ENCODE assay signal across 27 cellular contexts in the genomic region with DNA sequence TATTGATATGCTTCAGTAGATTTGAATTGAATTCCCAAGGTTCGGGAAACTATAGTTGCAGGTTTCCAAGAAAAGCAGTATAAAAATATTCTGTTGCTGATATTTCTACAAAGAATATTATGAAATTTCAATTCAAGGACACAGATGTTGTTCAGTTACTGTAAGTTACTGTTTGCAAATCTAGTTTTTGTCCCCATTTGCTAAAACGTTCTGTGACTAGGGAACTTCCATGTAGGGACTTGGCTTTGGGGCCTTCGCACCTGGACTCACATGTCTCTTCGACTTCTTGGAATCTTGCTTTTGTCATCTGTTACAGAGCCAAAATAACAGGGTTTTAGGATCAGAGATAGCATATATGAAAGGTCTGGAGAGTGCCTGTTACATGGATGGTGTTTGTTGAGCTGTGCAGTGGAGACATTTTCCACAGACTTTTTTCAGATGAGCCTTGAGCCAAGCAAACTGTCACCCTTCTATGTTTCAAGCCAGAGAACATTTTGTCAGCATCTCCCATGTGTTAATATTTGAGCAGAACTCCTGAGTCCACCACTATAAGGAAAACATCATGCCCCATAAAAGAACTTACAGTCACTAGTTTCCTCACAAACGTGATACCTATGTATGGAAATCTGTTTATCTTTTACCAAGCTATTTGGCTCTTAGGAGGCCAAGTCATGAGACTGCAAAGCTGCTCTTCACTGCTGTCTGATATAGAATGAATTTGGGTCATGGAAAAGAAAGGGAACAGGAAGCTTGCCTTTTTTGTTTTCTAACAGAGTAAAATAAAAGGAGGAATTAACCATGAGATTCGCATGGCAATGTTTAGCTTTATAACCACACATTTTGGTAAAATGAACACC.
"Had no signal": no experiment of that assay in that cellular context is flagged by ENCODE, and none has a peak within 500 bp of the region (broad histone marks: within the 10 kb centered on the region; RNA-seq: fewer than 3 reads in every experiment).

No MANE protein-coding gene starts in this region.

- H3K4me3 Mint-ChIP-seq: activated CD4-positive, alpha-beta memory T cell treated with anti-CD3 and anti-CD28 coated beads, Interleukin-2, amount 10 ng/mL, durations not matched to agents 7 days and 5 days; activated CD4-positive, alpha-beta T cell treated with anti-CD3 and anti-CD28 coated beads, Interleukin-2, amount 10 ng/mL, durations not matched to agents 7 days and 5 days; activated T-cell treated with anti-CD3 and anti-CD28 coated beads, Interleukin-2, amount 50 U/mL, for 24 hours; central memory CD8-positive, alpha-beta T cell; dendritic cell treated with granulocyte-macrophage colony-stimulating factor and Interleukin-4, amounts not matched to agents 40 ng/mL and 50 ng/mL, for 4 days; naive B cell; neural crest cell; stimulated activated effector memory CD8-positive, alpha-beta T cell treated with anti-CD3 and anti-CD28 coated beads, Interleukin-12 subunit alpha, Interleukin-12 subunit beta, amount 100 ng/mL, for 72 hours; stimulated activated naive CD8-positive, alpha-beta T cell treated with anti-CD3 and anti-CD28 coated beads, Interleukin-15, Interleukin-2, amounts not matched to agents 100 ng/mL and 50 ng/mL, for 24 hours; T-helper 17 cell had no signal

- H3K27me3 ChIP-seq: breast epithelium, left lung, thyroid gland, upper lobe of right lung had no signal

- H3K36me3 ChIP-seq: breast epithelium, left lung, thyroid gland, upper lobe of right lung had no signal

- H3K4me1 Mint-ChIP-seq: activated CD4-positive, alpha-beta memory T cell treated with anti-CD3 and anti-CD28 coated beads, Interleukin-2, amount 10 ng/mL, durations not matched to agents 7 days and 5 days; activated CD4-positive, alpha-beta T cell treated with anti-CD3 and anti-CD28 coated beads, Interleukin-2, amount 10 ng/mL, durations not matched to agents 7 days and 5 days; central memory CD8-positive, alpha-beta T cell; naive B cell; neural crest cell; stimulated activated effector memory CD8-positive, alpha-beta T cell treated with anti-CD3 and anti-CD28 coated beads, Interleukin-12 subunit alpha, Interleukin-12 subunit beta, amount 100 ng/mL, for 72 hours; T-helper 17 cell had no signal

- H3K4me1 ChIP-seq: breast epithelium, left lung, parathyroid adenoma, psoas muscle, upper lobe of right lung had no signal

- H3K27me3 Mint-ChIP-seq: activated CD4-positive, alpha-beta memory T cell treated with anti-CD3 and anti-CD28 coated beads, Interleukin-2, amount 10 ng/mL, durations not matched to agents 7 days and 5 days; activated CD4-positive, alpha-beta T cell treated with anti-CD3 and anti-CD28 coated beads, Interleukin-2, amount 10 ng/mL, durations not matched to agents 7 days and 5 days; activated T-cell treated with anti-CD3 and anti-CD28 coated beads, Interleukin-2, amount 50 U/mL, for 24 hours; central memory CD8-positive, alpha-beta T cell; dendritic cell treated with granulocyte-macrophage colony-stimulating factor and Interleukin-4, amounts not matched to agents 40 ng/mL and 50 ng/mL, for 4 days; naive B cell; stimulated activated naive CD8-positive, alpha-beta T cell treated with anti-CD3 and anti-CD28 coated beads, Interleukin-15, Interleukin-2, amounts not matched to agents 100 ng/mL and 50 ng/mL, for 24 hours; T-helper 17 cell had no signal

- H3K9me3 Mint-ChIP-seq: activated CD4-positive, alpha-beta memory T cell treated with anti-CD3 and anti-CD28 coated beads, Interleukin-2, amount 10 ng/mL, durations not matched to agents 7 days and 5 days; stimulated activated naive CD8-positive, alpha-beta T cell treated with anti-CD3 and anti-CD28 coated beads, Interleukin-15, Interleukin-2, amounts not matched to agents 100 ng/mL and 50 ng/mL, for 24 hours had no signal

- H3K27ac Mint-ChIP-seq: activated CD4-positive, alpha-beta memory T cell treated with anti-CD3 and anti-CD28 coated beads, Interleukin-2, amount 10 ng/mL, durations not matched to agents 7 days and 5 days; activated CD4-positive, alpha-beta T cell treated with anti-CD3 and anti-CD28 coated beads, Interleukin-2, amount 10 ng/mL, durations not matched to agents 7 days and 5 days; activated naive CD4-positive, alpha-beta T cell treated with anti-CD3 and anti-CD28 coated beads, Interleukin-2, amount 50 U/mL, for 72 hours; activated T-cell treated with anti-CD3 and anti-CD28 coated beads, Interleukin-2, amount 50 U/mL, for 24 hours; activated T-helper 2 cell treated with anti-CD3 and anti-CD28 coated beads, Interferon-gamma antibody, Interleukin-2, Interleukin-4, amounts not matched to agents 10 μg/mL and 5 μg/mL and 100 μg/mL, durations not matched to agents 14 hours and 24 hours and 36 hours; dendritic cell treated with granulocyte-macrophage colony-stimulating factor and Interleukin-4, amounts not matched to agents 40 ng/mL and 50 ng/mL, for 4 days; naive B cell; stimulated activated effector memory CD8-positive, alpha-beta T cell treated with anti-CD3 and anti-CD28 coated beads, Interleukin-12 subunit alpha, Interleukin-12 subunit beta, amount 100 ng/mL, for 72 hours; stimulated activated naive CD8-positive, alpha-beta T cell treated with anti-CD3 and anti-CD28 coated beads, Interleukin-15, Interleukin-2, amounts not matched to agents 100 ng/mL and 50 ng/mL, for 24 hours; T-helper 17 cell had no signal

- DNase-seq: activated CD4-positive, alpha-beta memory T cell treated with anti-CD3 and anti-CD28 coated beads, Interleukin-2, amount 10 ng/mL, durations not matched to agents 7 days and 5 days; activated CD4-positive, alpha-beta T cell treated with anti-CD3 and anti-CD28 coated beads for 1 hour; activated CD4-positive, alpha-beta T cell treated with anti-CD3 and anti-CD28 coated beads, Interleukin-2, amount 10 ng/mL, durations not matched to agents 7 days and 5 days; activated CD8-positive, alpha-beta memory T cell treated with anti-CD3 and anti-CD28 coated beads, Interleukin-2, amount 50 U/mL, for 48 hours; activated naive CD4-positive, alpha-beta T cell; activated T-cell treated with anti-CD3 and anti-CD28 coated beads, Interleukin-2, amount 50 U/mL, for 24 hours; effector CD4-positive, alpha-beta T cell; kidney glomerular epithelial cell; left lung; naive B cell; nucleus accumbens; psoas muscle; stimulated activated CD4-positive, alpha-beta T cell treated with anti-CD3 and anti-CD28 coated beads, Interleukin-2, amount 100 ng/mL, for 48 hours; T-helper 17 cell; T1000; thyroid gland; upper lobe of right lung had no signal

- H3K9me3 ChIP-seq: breast epithelium, psoas muscle, thyroid gland, upper lobe of right lung had no signal

- H3K27ac ChIP-seq: breast epithelium, left lung, parathyroid adenoma, psoas muscle, thyroid gland, upper lobe of right lung had no signal

- ATAC-seq: activated naive CD4-positive, alpha-beta T cell treated with anti-CD3 and anti-CD28 coated beads, Interleukin-2, amount 50 U/mL, for 72 hours; left lung; SK-N-SH treated with all-trans-retinoic acid at 6 μM for 48 hours; stimulated activated effector memory CD8-positive, alpha-beta T cell treated with anti-CD3 and anti-CD28 coated beads, Interleukin-12 subunit alpha, Interleukin-12 subunit beta, amount 100 ng/mL, for 72 hours; T-helper 17 cell; upper lobe of right lung had no signal

- H3K36me3 Mint-ChIP-seq: activated naive CD4-positive, alpha-beta T cell treated with anti-CD3 and anti-CD28 coated beads, Interleukin-2, amount 50 U/mL, for 72 hours; naive B cell; stimulated activated effector memory CD8-positive, alpha-beta T cell treated with anti-CD3 and anti-CD28 coated beads, Interleukin-12 subunit alpha, Interleukin-12 subunit beta, amount 100 ng/mL, for 72 hours had no signal

- H3K4me3 ChIP-seq: breast epithelium, left lung, psoas muscle, thyroid gland, upper lobe of right lung had no signal
